In the genomic region with DNA sequence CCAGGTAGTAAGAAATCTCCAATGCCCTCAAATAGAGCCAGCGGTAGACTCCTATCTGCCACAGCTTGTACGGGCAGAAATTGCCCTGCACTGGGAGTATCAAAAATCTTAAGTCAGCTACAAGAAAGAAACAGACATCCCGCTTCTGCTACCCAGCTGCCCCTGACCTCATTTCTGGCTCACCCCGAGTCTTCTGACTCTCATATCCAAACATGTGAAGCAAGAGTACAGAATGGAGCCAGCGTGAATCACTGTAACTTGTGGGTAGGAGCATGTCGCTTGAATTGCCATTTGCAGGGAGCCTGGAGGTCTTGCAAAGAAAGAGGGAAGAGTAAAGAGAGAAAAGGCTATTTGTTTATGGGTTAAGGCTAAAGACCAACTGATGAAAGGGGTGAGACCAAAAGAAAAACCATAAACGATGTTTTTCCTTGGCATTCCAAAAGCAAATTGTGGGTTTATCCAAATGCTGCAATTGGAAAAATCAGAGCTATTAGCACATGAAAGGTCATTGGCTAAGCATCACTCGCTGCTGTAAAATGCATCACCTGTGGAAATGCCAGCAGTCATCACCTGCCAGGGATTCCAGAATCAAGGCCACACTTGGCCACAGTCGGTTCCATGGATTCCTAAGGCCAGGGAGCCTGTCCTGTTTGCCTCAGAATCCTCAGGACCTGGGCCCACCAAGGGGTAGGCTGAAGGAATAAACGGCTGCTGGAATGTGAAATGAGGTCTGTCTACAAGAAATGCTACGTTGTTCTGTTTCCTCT, we compare ENCODE assay signal across 10 cellular contexts.
DNase-seq lines count a peak whose midpoint lies in the region; ATAC-seq and TF ChIP-seq lines count a peak whose summit lies in the region.
"Had no signal": no experiment of that assay in that cellular context is flagged by ENCODE, and none has a peak within 500 bp of the region (broad histone marks: within the 10 kb centered on the region; RNA-seq: fewer than 3 reads in every experiment).

No MANE protein-coding gene starts in this region.

- TF ChIP-seq CTCF in ascending aorta (IDR thresholded peaks at IDR 0.05): no peak
- no peak for TF ChIP-seq CTCF in suprapubic skin (IDR thresholded peaks at IDR 0.05)

- H3K36me3 ChIP-seq in GM23248 (ENCODE audit: low read depth): no peaks in the 10 kb centered on the region
- H3K36me3 ChIP-seq in ascending aorta: no peaks in the 10 kb centered on the region
- H3K36me3 ChIP-seq in suprapubic skin: peaks cover 8% of the 10 kb centered on the region

- no peaks in the 10 kb centered on the region for H4K20me1 ChIP-seq in GM23248 (ENCODE audit: insufficient read depth)

- H3K9me3 ChIP-seq in GM23248 (ENCODE audit: low read depth) (no peaks in the 10 kb centered on the region), ascending aorta (no peaks in the 10 kb centered on the region), suprapubic skin (no peaks in the 10 kb centered on the region)

- no peak overlapping the region; the same call in 1 of the 2 replicates for H2AFZ ChIP-seq in GM23248

- DNase-seq in GM23248: peak; percentile 96
- DNase-seq in ascending aorta (ENCODE audit: low spot score in 2 of 2): peak in 1 of 2 donors; percentile 87
- no peak for DNase-seq in left lobe of liver (ENCODE audit: low spot score)
- DNase-seq in suprapubic skin (ENCODE audit: low spot score in 2 of 2): no peak
- DNase-seq in activated gamma-delta T cell treated with Interleukin-2 at 50 U/mL for 16 hours: no peak
- DNase-seq in A172 (ENCODE audit: low spot score): no peak
- DNase-seq: KG1, NCI-H82 had no signal

- H3K4me3 ChIP-seq in GM23248: peak overlapping the region; percentile 57
- H3K4me3 ChIP-seq in ascending aorta: no peak overlapping the region
- H3K4me3 ChIP-seq in suprapubic skin: no peak overlapping the region

- in situ Hi-C loops in GM23248 (cut with MboI): no loop called here

- no peak for TF ChIP-seq EP300 in suprapubic skin (IDR thresholded peaks at IDR 0.05)

- peak overlapping the region; percentile 66 for H3K9ac ChIP-seq in GM23248

- peak overlapping the region; percentile 77 for H3K27ac ChIP-seq in GM23248
- peak overlapping the region; percentile 29 to 72 for H3K27ac ChIP-seq in ascending aorta
- peak overlapping the region; percentile 20 for H3K27ac ChIP-seq in suprapubic skin

- no peaks in the 10 kb centered on the region for H3K9me2 ChIP-seq in GM23248 (ENCODE audit: insufficient read depth)

- H3K4me2 ChIP-seq in GM23248 (ENCODE audit: unreplicated experiment): peak overlapping the region; percentile 80

- ATAC-seq in left lobe of liver: peak; percentile 64
- ATAC-seq in HG03432 (IDR thresholded peaks at IDR 0.05; ENCODE audit: unreplicated experiment): no peak
- ATAC-seq in HG03135 (IDR thresholded peaks at IDR 0.05; ENCODE audit: unreplicated experiment): no peak

- peaks cover 29% of the 10 kb centered on the region for H3F3A ChIP-seq in GM23248 (ENCODE audit: insufficient read depth)

- H3K4me1 ChIP-seq in GM23248 (ENCODE audit: insufficient read depth): peaks cover 37% of the 10 kb centered on the region
- peaks cover 6 to 39% of the 10 kb centered on the region in 2 donors for H3K4me1 ChIP-seq in ascending aorta
- peaks cover 11% of the 10 kb centered on the region for H3K4me1 ChIP-seq in suprapubic skin

- no peak for TF ChIP-seq POLR2A in suprapubic skin (IDR thresholded peaks at IDR 0.05)

- whole genome bisulfite sequencing in GM23248 (ENCODE audit: low coverage in 1 of 2, low lambda C conversion rate in 2 of 2, missing lambda C conversion rate in 2 of 2), 2 experiments: 7 to 10% methylated on average over 11 of the region's 11 CpGs
- WGBS in suprapubic skin: 70% methylated on average over 11 of the region's 11 CpGs

- no peaks in the 10 kb centered on the region for H3K27me3 ChIP-seq in GM23248 (replicated peaks; ENCODE audit: insufficient read depth)
- H3K27me3 ChIP-seq in ascending aorta: no peaks in the 10 kb centered on the region
- no peaks in the 10 kb centered on the region for H3K27me3 ChIP-seq in suprapubic skin

- intact Hi-C loops in ascending aorta (cut with DNase I): no loop called here

- H3K79me2 ChIP-seq in GM23248 (ENCODE audit: insufficient read depth): peaks cover 23% of the 10 kb centered on the region; the same call in 1 of the 2 replicates

Comparison
In these comparisons a context has a peak if more than half of its experiments do, and no peak if none do; other contexts are left out.
1. H3K27ac ChIP-seq: peak in every context shown above with its lines; median percentile 77 in GM23248; 50 in ascending aorta; 20 in suprapubic skin.